Comparison of ENCODE assay signal across 18 cellular contexts in genomic region chr6:72559067-72559466, GRCh38.
"Had no signal": no experiment of that assay in that cellular context is flagged by ENCODE, and none has a peak within 500 bp of the region (broad histone marks: within the 10 kb centered on the region; RNA-seq: fewer than 3 reads in every experiment).

No MANE protein-coding gene starts in this region.

- H3K4me2 ChIP-seq: neural progenitor cell had no signal

- H3K36me3 ChIP-seq: gastrocnemius medialis, heart left ventricle, neural progenitor cell had no signal

- H3K79me2 ChIP-seq: parathyroid adenoma had no signal

- H3K4me3 Mint-ChIP-seq: activated CD4-positive, alpha-beta T cell treated with anti-CD3 and anti-CD28 coated beads, Interleukin-2, amount 10 ng/mL, durations not matched to agents 7 days and 5 days; activated naive CD8-positive, alpha-beta T cell treated with anti-CD3 and anti-CD28 coated beads for 36 hours; activated T-cell treated with anti-CD3 and anti-CD28 coated beads, Interleukin-2, amount 50 U/mL, for 72 hours; mesothelial cell of epicardium; neural progenitor cell had no signal

- H3K27ac ChIP-seq: gastrocnemius medialis, heart left ventricle, neural progenitor cell, parathyroid adenoma had no signal

- H3K9me3 ChIP-seq: body of pancreas, gastrocnemius medialis, heart left ventricle had no signal

- H3K27me3 ChIP-seq: body of pancreas, gastrocnemius medialis, heart left ventricle, neural progenitor cell had no signal

- H3K4me3 ChIP-seq: body of pancreas, gastrocnemius medialis, heart left ventricle, lung, neural progenitor cell had no signal

- H2AFZ ChIP-seq: neural progenitor cell, parathyroid adenoma had no signal

- H3K4me1 Mint-ChIP-seq: activated CD4-positive, alpha-beta T cell treated with anti-CD3 and anti-CD28 coated beads, Interleukin-2, amount 10 ng/mL, durations not matched to agents 7 days and 5 days had no signal

- H3K9me3 Mint-ChIP-seq: activated CD4-positive, alpha-beta T cell treated with anti-CD3 and anti-CD28 coated beads, Interleukin-2, amount 10 ng/mL, durations not matched to agents 7 days and 5 days; activated naive CD8-positive, alpha-beta T cell treated with anti-CD3 and anti-CD28 coated beads for 36 hours; activated T-cell treated with anti-CD3 and anti-CD28 coated beads, Interleukin-2, amount 50 U/mL, for 72 hours; mesothelial cell of epicardium; neural progenitor cell had no signal

- H3K36me3 Mint-ChIP-seq: activated naive CD8-positive, alpha-beta T cell treated with anti-CD3 and anti-CD28 coated beads for 36 hours; mesothelial cell of epicardium; neural progenitor cell had no signal

- H3K9ac ChIP-seq: neural progenitor cell, parathyroid adenoma had no signal

- DNase-seq: activated CD4-positive, alpha-beta T cell treated with anti-CD3 and anti-CD28 coated beads, Interleukin-2, amount 10 ng/mL, durations not matched to agents 7 days and 5 days; activated CD8-positive, alpha-beta memory T cell treated with anti-CD3 and anti-CD28 coated beads, Interleukin-2, amount 50 U/mL, for 48 hours; activated naive CD8-positive, alpha-beta T cell treated with anti-CD3 and anti-CD28 coated beads for 36 hours; activated T-cell treated with anti-CD3 and anti-CD28 coated beads, Interleukin-2, amount 50 U/mL, for 72 hours; amygdala; body of pancreas; caudate nucleus; erythroblast; gastrocnemius medialis; heart left ventricle; left cardiac atrium; retina; stimulated activated CD4-positive, alpha-beta T cell treated with anti-CD3 and anti-CD28 coated beads, Interleukin-12 subunit alpha, Interleukin-12 subunit beta, amount 100 ng/mL, for 4 hours; stimulated activated CD4-positive, alpha-beta T cell treated with anti-CD3 and anti-CD28 coated beads, Interleukin-2, amount 100 ng/mL, for 24 hours had no signal

- H3K27ac Mint-ChIP-seq: activated CD4-positive, alpha-beta T cell treated with anti-CD3 and anti-CD28 coated beads, Interleukin-2, amount 10 ng/mL, durations not matched to agents 7 days and 5 days; activated naive CD8-positive, alpha-beta T cell treated with anti-CD3 and anti-CD28 coated beads for 36 hours; activated T-cell treated with anti-CD3 and anti-CD28 coated beads, Interleukin-2, amount 50 U/mL, for 72 hours; mesothelial cell of epicardium; neural progenitor cell had no signal

- H3K27me3 Mint-ChIP-seq: activated CD4-positive, alpha-beta T cell treated with anti-CD3 and anti-CD28 coated beads, Interleukin-2, amount 10 ng/mL, durations not matched to agents 7 days and 5 days; activated naive CD8-positive, alpha-beta T cell treated with anti-CD3 and anti-CD28 coated beads for 36 hours had no signal

- H3K4me1 ChIP-seq: gastrocnemius medialis, heart left ventricle, neural progenitor cell, parathyroid adenoma had no signal
